Comparison of ENCODE assay signal across 8 cellular contexts in the genomic region with DNA sequence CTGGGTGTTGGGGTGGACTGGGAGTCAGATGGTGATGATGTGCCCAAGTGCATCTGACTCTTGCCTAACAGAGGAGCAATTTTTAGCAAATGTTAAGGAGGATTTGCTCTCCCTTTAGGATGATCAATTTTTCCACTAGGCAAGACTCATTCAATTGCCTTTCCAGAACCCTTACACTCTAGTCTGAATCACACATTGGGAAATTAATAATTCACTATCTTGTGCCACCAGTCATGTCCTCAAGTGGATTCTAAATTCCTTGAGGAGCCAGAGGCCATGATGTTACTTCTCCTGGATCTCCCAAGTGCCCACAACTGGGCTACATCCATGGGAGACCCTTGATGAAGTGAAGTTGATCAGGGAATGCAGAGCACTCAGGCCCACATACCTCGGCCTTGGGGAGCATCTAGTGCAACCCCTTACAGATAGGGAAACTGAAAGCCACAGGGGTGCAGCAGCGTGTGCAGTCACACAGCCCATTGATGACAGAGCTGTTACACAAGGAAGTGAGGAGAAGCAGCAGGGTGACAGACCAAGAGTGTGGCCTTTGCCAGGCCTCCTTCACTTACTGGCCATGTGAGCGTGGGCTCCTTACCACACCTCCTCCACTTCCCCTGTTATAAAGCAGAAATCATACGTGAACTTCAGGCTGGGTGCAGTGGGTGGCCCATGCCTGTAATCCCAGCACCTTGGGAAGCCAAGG.
DNase-seq lines count a peak whose midpoint lies in the region; ATAC-seq, FAIRE-seq and TF ChIP-seq lines count a peak whose summit lies in the region.
"Had no signal": no experiment of that assay in that cellular context is flagged by ENCODE, and none has a peak within 500 bp of the region (broad histone marks: within the 10 kb centered on the region; RNA-seq: fewer than 3 reads in every experiment).

No MANE protein-coding gene starts in this region.

- no peak overlapping the region for H3K4ac ChIP-seq in neuronal stem cell (ENCODE audit: low read length)

- H3K4me1 ChIP-seq in neuronal stem cell (ENCODE audit: control insufficient read depth in 2 of 2, insufficient read depth in 1 of 2, low read depth in 1 of 2, low read length in 2 of 2) (peaks cover 2 to 5% of the 10 kb centered on the region in 2 donors), suprapubic skin (no peaks in the 10 kb centered on the region)

- H4K91ac ChIP-seq in neuronal stem cell (ENCODE audit: low read depth, low read length, poor library complexity) = no peak overlapping the region

- no CpG with 5 or more reads among the region's 4 CpGs for WGBS in neuronal stem cell (ENCODE audit: extremely low coverage in 2 of 2, insufficient read length in 2 of 2, insufficient replicate concordance in 1 of 2), 2 donors
- WGBS in suprapubic skin = 96% methylated on average over 4 of the region's 4 CpGs

- H3K27ac ChIP-seq in neuronal stem cell (replicated peaks; ENCODE audit: low read length) (no peak overlapping the region), suprapubic skin (no peak overlapping the region)

- H3K14ac ChIP-seq in neuronal stem cell (ENCODE audit: low read length) = no peak overlapping the region

- ATAC-seq in GM19025 (IDR thresholded peaks at IDR 0.05; ENCODE audit: low read depth, unreplicated experiment) (peak; percentile 98), HG02678 (IDR thresholded peaks at IDR 0.05; ENCODE audit: unreplicated experiment) (peak; percentile 99)

- H3K4me3 ChIP-seq in neuronal stem cell (ENCODE audit: low read length in 2 of 2) (no peak overlapping the region), suprapubic skin (no peak overlapping the region)

- DNase-seq in NOMO-1 treated with DMSO at 0.1 percent for 48 hours (lab: John Stamatoyannopoulos, UW; ENCODE audit: unreplicated experiment) (peak; percentile 80), neuronal stem cell (ENCODE audit: low spot score) (no peak), amniotic stem cell (lab: John Stamatoyannopoulos, UW) (no peak), suprapubic skin (ENCODE audit: low spot score in 2 of 2) (no peak), D721Med (ENCODE audit: insufficient read length, low spot score) (no peak)

- no peak overlapping the region for H3K4me2 ChIP-seq in neuronal stem cell (ENCODE audit: insufficient read depth, low read length, poor library complexity, severe bottlenecking)

- no peaks in the 10 kb centered on the region for H3K79me1 ChIP-seq in neuronal stem cell (ENCODE audit: low read depth, low read length)

- H3K36me3 ChIP-seq in neuronal stem cell (replicated peaks in 1 of 2; ENCODE audit: control insufficient read depth in 2 of 2, insufficient read depth in 2 of 2, low read length in 2 of 2) (no peaks in the 10 kb centered on the region), suprapubic skin (no peaks in the 10 kb centered on the region)

- no peak overlapping the region for H2BK12ac ChIP-seq in neuronal stem cell (ENCODE audit: low read length)

- H3K18ac ChIP-seq in neuronal stem cell (ENCODE audit: low read length) = no peak overlapping the region

- TF ChIP-seq CTCF in suprapubic skin (IDR thresholded peaks at IDR 0.05) (no peak), D721Med (IDR thresholded peaks at IDR 0.05; ENCODE audit: insufficient read depth, missing control alignments) (no peak)

- H3K9me3 ChIP-seq in neuronal stem cell (replicated peaks in 1 of 2; ENCODE audit: control insufficient read depth in 2 of 2, insufficient read depth in 1 of 2, low read depth in 1 of 2, low read length in 2 of 2) (no peaks in the 10 kb centered on the region), suprapubic skin (no peaks in the 10 kb centered on the region)

- no peak for FAIRE-seq in D721Med (lab: Jason Lieb, UNC)
- FAIRE-seq: keratinocyte had no signal

- no peak overlapping the region for H3K9ac ChIP-seq in neuronal stem cell (ENCODE audit: low read depth, low read length, poor library complexity)

- no peak overlapping the region for H2BK15ac ChIP-seq in neuronal stem cell (ENCODE audit: low read length)

- H2BK5ac ChIP-seq in neuronal stem cell (ENCODE audit: low read length) = no peak overlapping the region

- TF ChIP-seq EP300 in suprapubic skin (IDR thresholded peaks at IDR 0.05) = no peak

- no peak overlapping the region for H2BK120ac ChIP-seq in neuronal stem cell (ENCODE audit: low read depth, low read length)

- no peak overlapping the region for H3K23ac ChIP-seq in neuronal stem cell (ENCODE audit: low read depth, low read length, poor library complexity)

- no peak for TF ChIP-seq POLR2A in suprapubic skin (IDR thresholded peaks at IDR 0.05)

- H3K27me3 ChIP-seq in neuronal stem cell (ENCODE audit: control insufficient read depth in 3 of 3, insufficient read depth in 3 of 3, low read depth in 1 of 3, low read length in 3 of 3) (no peaks in the 10 kb centered on the region), suprapubic skin (no peaks in the 10 kb centered on the region)

- H4K8ac ChIP-seq in neuronal stem cell (ENCODE audit: low read depth, low read length) = no peak overlapping the region

- H2AK5ac ChIP-seq in neuronal stem cell (ENCODE audit: low read depth, low read length) = peak overlapping the region; percentile 0

- H2AFZ ChIP-seq in neuronal stem cell (ENCODE audit: low read length) = no peak overlapping the region
